ENCODE assay signal across 1 cellular context in the genomic region with DNA sequence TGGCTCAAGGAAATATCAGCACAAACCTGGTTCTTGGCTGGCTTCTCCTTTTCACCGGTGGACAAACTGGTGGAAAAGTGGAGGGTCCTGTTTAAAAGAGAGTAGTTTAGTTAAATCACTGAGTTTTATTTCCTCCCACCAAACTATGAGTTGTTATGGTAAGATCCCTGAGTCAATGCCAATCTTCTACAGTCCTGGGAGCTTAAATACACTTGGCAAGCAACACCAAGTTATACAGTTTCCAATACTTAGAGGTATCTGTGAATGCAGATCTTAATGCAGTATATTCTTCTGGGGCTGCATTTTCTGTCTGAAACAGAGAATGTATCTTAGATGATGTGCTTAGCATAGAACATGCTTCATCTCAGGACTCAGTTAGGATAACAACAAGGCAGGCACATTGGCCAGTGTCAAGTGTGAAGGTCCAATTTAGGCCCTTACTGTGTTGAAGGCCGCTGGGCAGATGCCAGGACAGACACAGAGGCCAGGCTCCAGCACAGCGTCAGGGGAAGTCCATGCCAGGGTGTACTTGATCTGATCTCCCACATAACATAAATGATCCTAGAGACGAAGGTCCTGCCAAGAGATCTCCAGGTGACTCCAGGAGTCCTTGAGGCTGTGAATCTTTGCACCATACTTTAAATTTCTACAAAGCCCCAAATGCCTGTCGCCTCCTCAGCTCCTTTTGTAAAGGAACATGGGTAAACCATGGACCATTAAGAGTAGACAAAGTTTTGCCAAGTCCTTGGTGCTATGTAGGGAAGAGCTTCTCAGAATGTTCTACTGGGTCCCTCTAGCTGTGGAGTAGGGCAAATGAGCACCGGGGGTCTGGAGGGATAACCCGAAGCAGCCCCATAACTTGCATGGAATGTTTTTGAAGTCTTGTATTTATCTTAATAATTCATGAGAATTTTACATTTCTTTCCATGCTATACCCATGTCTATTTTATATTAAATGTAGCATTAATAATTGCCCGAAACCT.
TF ChIP-seq lines count a peak whose summit lies in the region.

No MANE protein-coding gene starts in this region.

TF ChIP-seq in HepG2, 621 proteins besides CTCF, POLR2A, EP300 and RAD21:
- TF ChIP-seq DNMT3B (CRISPR knock-in tag; conservative IDR thresholded peaks at IDR 0.05): no peak
- TF ChIP-seq, protein P1, sequence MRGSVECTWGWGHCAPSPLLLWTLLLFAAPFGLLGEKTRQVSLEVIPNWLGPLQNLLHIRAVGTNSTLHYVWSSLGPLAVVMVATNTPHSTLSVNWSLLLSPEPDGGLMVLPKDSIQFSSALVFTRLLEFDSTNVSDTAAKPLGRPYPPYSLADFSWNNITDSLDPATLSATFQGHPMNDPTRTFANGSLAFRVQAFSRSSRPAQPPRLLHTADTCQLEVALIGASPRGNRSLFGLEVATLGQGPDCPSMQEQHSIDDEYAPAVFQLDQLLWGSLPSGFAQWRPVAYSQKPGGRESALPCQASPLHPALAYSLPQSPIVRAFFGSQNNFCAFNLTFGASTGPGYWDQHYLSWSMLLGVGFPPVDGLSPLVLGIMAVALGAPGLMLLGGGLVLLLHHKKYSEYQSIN (CRISPR knock-in tag; IDR thresholded peaks at IDR 0.05; ENCODE audit: borderline replicate concordance): no peak
- 0 out of 2 replicates have a peak, but pooled peaks have one; percentile 14 for TF ChIP-seq STAG1 (CRISPR knock-in tag; IDR thresholded peaks at IDR 0.05)
